11 cellular contexts compared by ENCODE assay signal in the genomic region with DNA sequence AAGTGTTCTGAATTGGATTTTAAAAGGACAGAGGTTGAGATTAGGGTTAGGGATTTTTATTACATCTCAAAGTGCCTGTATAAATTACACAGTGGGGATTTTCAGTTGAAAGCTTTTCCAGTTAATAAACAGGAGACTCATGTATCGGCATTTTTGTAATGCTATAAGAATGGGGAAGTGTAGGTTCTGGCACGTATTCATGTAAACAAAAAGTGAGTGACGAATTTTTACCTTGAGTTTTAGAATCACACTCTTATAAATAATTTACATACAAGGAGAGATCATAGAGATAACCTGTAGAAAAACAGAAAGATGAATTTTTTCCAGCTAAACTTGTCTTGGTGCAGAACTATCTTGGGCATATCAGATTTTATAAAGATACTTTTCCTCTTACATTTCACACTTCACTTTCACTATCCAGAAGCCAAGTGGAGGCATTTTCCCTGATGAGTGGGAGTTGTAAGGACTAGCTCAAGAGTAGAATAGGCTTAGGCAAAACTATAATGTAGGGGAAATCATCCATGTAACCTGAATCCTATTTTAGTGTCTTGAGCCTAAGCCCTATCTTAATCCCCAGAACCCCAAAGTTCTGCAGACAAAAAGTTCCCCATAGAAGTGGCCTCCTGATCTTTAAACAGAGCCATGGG. TPM values are rescaled to one million over a fixed set of nuclear protein-coding genes. Genes with fewer than 3 reads are reported as not detected.
DNase-seq lines count a peak whose midpoint lies in the region; ATAC-seq and TF ChIP-seq lines count a peak whose summit lies in the region.
"Had no signal": no experiment of that assay in that cellular context is flagged by ENCODE, and none has a peak within 500 bp of the region (broad histone marks: within the 10 kb centered on the region; RNA-seq: fewer than 3 reads in every experiment).

No MANE protein-coding gene starts in this region.

- no peak for ATAC-seq in WTC11
- no peak for ATAC-seq in HG03442 (IDR thresholded peaks at IDR 0.05; ENCODE audit: unreplicated experiment)
- ATAC-seq: heart right ventricle had no signal

- TF ChIP-seq CTCF in epithelial cell of esophagus (IDR thresholded peaks at IDR 0.05; ENCODE audit: insufficient read depth, low read depth, low read length, missing control alignments): no peak
- TF ChIP-seq CTCF in smooth muscle cell (IDR thresholded peaks at IDR 0.05; ENCODE audit: borderline replicate concordance, insufficient read depth, poor library complexity, severe bottlenecking): no peak
- no peak for TF ChIP-seq CTCF in uterus (IDR thresholded peaks at IDR 0.05)
- TF ChIP-seq CTCF in WTC11 (IDR thresholded peaks at IDR 0.05): no peak

- no peak overlapping the region for H2AFZ ChIP-seq in smooth muscle cell (ENCODE audit: low read depth)

- H3K4me2 ChIP-seq in smooth muscle cell: no peak overlapping the region

- H3K79me2 ChIP-seq in smooth muscle cell (ENCODE audit: low read depth): no peaks in the 10 kb centered on the region

- H3K4me1 Mint-ChIP-seq in T-helper 1 cell treated with Interleukin-12 subunit alpha and Interleukin-12 subunit beta and Interleukin-4 antibody, amounts not matched to agents 30 μg/mL and 1 μg/mL, for 36 hours (ENCODE audit: low read depth): peaks cover 67% of the 10 kb centered on the region
- peaks cover 9% of the 10 kb centered on the region for H3K4me1 Mint-ChIP-seq in WTC11

- H3K36me3 Mint-ChIP-seq in T-helper 1 cell treated with Interleukin-12 subunit alpha and Interleukin-12 subunit beta and Interleukin-4 antibody, amounts not matched to agents 30 μg/mL and 1 μg/mL, for 36 hours (ENCODE audit: low read depth): peaks cover 77% of the 10 kb centered on the region
- H3K36me3 Mint-ChIP-seq in WTC11: no peaks in the 10 kb centered on the region

- WGBS in smooth muscle cell (ENCODE audit: low lambda C conversion rate): 53% methylated on average over 3 of the region's 3 CpGs

- no peaks in the 10 kb centered on the region for H3K27me3 ChIP-seq in smooth muscle cell (ENCODE audit: low read depth)
- no peaks in the 10 kb centered on the region for H3K27me3 ChIP-seq in uterus
- H3K27me3 ChIP-seq: heart right ventricle had no signal

- H3K9ac ChIP-seq in smooth muscle cell (ENCODE audit: low read depth): no peak overlapping the region

- TF ChIP-seq POLR2A in uterus (IDR thresholded peaks at IDR 0.05): no peak

- intact Hi-C loops in uterus (cut with DNase I; ENCODE audit: low total_unique reads): no loop called here

- CTCF ChIA-PET in WTC11 (lab: Charles Lee): interaction anchor here (2.2 kb wide), 1 partner anchor 21 kb away, joined by 6 read pairs; no protein-coding TSS in a partner anchor

- no peaks in the 10 kb centered on the region for H3K27me3 Mint-ChIP-seq in T-helper 1 cell treated with Interleukin-12 subunit alpha and Interleukin-12 subunit beta and Interleukin-4 antibody, amounts not matched to agents 30 μg/mL and 1 μg/mL, for 36 hours (ENCODE audit: low read depth)
- no peaks in the 10 kb centered on the region for H3K27me3 Mint-ChIP-seq in WTC11 (ENCODE audit: low read depth)

- peak overlapping the region; percentile 56 for H3K27ac Mint-ChIP-seq in T-helper 1 cell treated with Interleukin-12 subunit alpha and Interleukin-12 subunit beta and Interleukin-4 antibody, amounts not matched to agents 30 μg/mL and 1 μg/mL, for 36 hours
- H3K27ac Mint-ChIP-seq in WTC11: no peak overlapping the region

- no peaks in the 10 kb centered on the region for H4K20me1 ChIP-seq in smooth muscle cell (ENCODE audit: low read depth)

- H3K4me3 Mint-ChIP-seq in T-helper 1 cell treated with Interleukin-12 subunit alpha and Interleukin-12 subunit beta and Interleukin-4 antibody, amounts not matched to agents 30 μg/mL and 1 μg/mL, for 36 hours: peak overlapping the region; percentile 68
- H3K4me3 Mint-ChIP-seq in WTC11: no peak overlapping the region

- POLR2A ChIA-PET in WTC11 (lab: Charles Lee): no interaction called here

- H3F3A ChIP-seq in smooth muscle cell (ENCODE audit: low read depth): no peaks in the 10 kb centered on the region

- peaks cover 8% of the 10 kb centered on the region for H3K9me3 Mint-ChIP-seq in T-helper 1 cell treated with Interleukin-12 subunit alpha and Interleukin-12 subunit beta and Interleukin-4 antibody, amounts not matched to agents 30 μg/mL and 1 μg/mL, for 36 hours
- peaks cover 11% of the 10 kb centered on the region for H3K9me3 Mint-ChIP-seq in WTC11

- no peak for DNase-seq in T-helper 1 cell
- DNase-seq in RKO (ENCODE audit: low spot score): peak; percentile 9
- DNase-seq in epithelial cell of esophagus (ENCODE audit: low read depth): peak; percentile 87
- no peak for DNase-seq in smooth muscle cell (lab: John Stamatoyannopoulos, UW; ENCODE audit: unreplicated experiment)
- no peak for DNase-seq in uterus
- DNase-seq in WTC11 (ENCODE audit: low spot score): no peak
- DNase-seq: activated CD4-positive, alpha-beta T cell treated with anti-CD3 and anti-CD28 coated beads, Interleukin-2, amount 50 U/mL, for 48 hours; heart right ventricle; NCI-H1105 had no signal

- H3K9me3 ChIP-seq in smooth muscle cell (replicated peaks; ENCODE audit: low read depth) (no peaks in the 10 kb centered on the region), uterus (no peaks in the 10 kb centered on the region)
- H3K9me3 ChIP-seq: heart right ventricle had no signal

- H3K27ac ChIP-seq in smooth muscle cell (ENCODE audit: low read depth) (peak overlapping the region; percentile 91), uterus (no peak overlapping the region)

- H3K4me1 ChIP-seq in smooth muscle cell (ENCODE audit: low read depth) (peaks cover 16% of the 10 kb centered on the region), uterus (no peaks in the 10 kb centered on the region)

- no peaks in the 10 kb centered on the region for H3K36me3 ChIP-seq in smooth muscle cell (ENCODE audit: low read depth)
- no peaks in the 10 kb centered on the region for H3K36me3 ChIP-seq in uterus
- H3K36me3 ChIP-seq: heart right ventricle had no signal

- no peak overlapping the region for H3K4me3 ChIP-seq in epithelial cell of esophagus (ENCODE audit: low read length)
- no peak overlapping the region for H3K4me3 ChIP-seq in smooth muscle cell
- no peak overlapping the region for H3K4me3 ChIP-seq in uterus

TF ChIP-seq in WTC11, 78 proteins besides CTCF, POLR2A, EP300 and RAD21 (continues in another document):
- TF ChIP-seq, protein P1, sequence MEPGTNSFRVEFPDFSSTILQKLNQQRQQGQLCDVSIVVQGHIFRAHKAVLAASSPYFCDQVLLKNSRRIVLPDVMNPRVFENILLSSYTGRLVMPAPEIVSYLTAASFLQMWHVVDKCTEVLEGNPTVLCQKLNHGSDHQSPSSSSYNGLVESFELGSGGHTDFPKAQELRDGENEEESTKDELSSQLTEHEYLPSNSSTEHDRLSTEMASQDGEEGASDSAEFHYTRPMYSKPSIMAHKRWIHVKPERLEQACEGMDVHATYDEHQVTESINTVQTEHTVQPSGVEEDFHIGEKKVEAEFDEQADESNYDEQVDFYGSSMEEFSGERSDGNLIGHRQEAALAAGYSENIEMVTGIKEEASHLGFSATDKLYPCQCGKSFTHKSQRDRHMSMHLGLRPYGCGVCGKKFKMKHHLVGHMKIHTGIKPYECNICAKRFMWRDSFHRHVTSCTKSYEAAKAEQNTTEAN (CRISPR knock-in tag; IDR thresholded peaks at IDR 0.05): no peak
- TF ChIP-seq, protein P2, sequence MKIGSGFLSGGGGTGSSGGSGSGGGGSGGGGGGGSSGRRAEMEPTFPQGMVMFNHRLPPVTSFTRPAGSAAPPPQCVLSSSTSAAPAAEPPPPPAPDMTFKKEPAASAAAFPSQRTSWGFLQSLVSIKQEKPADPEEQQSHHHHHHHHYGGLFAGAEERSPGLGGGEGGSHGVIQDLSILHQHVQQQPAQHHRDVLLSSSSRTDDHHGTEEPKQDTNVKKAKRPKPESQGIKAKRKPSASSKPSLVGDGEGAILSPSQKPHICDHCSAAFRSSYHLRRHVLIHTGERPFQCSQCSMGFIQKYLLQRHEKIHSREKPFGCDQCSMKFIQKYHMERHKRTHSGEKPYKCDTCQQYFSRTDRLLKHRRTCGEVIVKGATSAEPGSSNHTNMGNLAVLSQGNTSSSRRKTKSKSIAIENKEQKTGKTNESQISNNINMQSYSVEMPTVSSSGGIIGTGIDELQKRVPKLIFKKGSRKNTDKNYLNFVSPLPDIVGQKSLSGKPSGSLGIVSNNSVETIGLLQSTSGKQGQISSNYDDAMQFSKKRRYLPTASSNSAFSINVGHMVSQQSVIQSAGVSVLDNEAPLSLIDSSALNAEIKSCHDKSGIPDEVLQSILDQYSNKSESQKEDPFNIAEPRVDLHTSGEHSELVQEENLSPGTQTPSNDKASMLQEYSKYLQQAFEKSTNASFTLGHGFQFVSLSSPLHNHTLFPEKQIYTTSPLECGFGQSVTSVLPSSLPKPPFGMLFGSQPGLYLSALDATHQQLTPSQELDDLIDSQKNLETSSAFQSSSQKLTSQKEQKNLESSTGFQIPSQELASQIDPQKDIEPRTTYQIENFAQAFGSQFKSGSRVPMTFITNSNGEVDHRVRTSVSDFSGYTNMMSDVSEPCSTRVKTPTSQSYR (CRISPR knock-in tag; IDR thresholded peaks at IDR 0.05): no peak
- TF ChIP-seq TCF7 (CRISPR knock-in tag; IDR thresholded peaks at IDR 0.05; ENCODE audit: low read depth): no peak
- TF ChIP-seq HMGA2 (CRISPR knock-in tag; IDR thresholded peaks at IDR 0.05): no peak
- TF ChIP-seq ZNF416 (CRISPR knock-in tag; IDR thresholded peaks at IDR 0.05): no peak
- TF ChIP-seq ZNF263 (CRISPR knock-in tag; IDR thresholded peaks at IDR 0.05; ENCODE audit: low read depth): no peak
- TF ChIP-seq OVOL2 (CRISPR knock-in tag; IDR thresholded peaks at IDR 0.05; ENCODE audit: borderline replicate concordance): no peak

RNA-seq across cellular contexts. Expression of a gene that starts 42.0 kb away (rescaled TPM):
- 81.8 and 95.6 TPM in 2 replicates for total RNA-seq in smooth muscle cell
- polyA plus RNA-seq in smooth muscle cell: 47.1 and 89.8 TPM in 2 replicates
- total RNA-seq in uterus: 100 to 1,000 TPM in 1 of 4 donors, 10 to 100 TPM in 3; 29.2 to 210 (median 67.1) TPM
- total RNA-seq in WTC11 (2021): 16.3 to 22.7 TPM (median 22.6 TPM) in 3 replicates

Comparison
In these comparisons a context has a peak if more than half of its experiments do, and no peak if none do; other contexts are left out.
1. DNase-seq: peak in RKO (single experiment) and epithelial cell of esophagus (single experiment); none in T-helper 1 cell (0 of 5), smooth muscle cell (single experiment), uterus (0 of 2) and WTC11 (single experiment).